2 cellular contexts compared by ENCODE assay signal in the genomic region with DNA sequence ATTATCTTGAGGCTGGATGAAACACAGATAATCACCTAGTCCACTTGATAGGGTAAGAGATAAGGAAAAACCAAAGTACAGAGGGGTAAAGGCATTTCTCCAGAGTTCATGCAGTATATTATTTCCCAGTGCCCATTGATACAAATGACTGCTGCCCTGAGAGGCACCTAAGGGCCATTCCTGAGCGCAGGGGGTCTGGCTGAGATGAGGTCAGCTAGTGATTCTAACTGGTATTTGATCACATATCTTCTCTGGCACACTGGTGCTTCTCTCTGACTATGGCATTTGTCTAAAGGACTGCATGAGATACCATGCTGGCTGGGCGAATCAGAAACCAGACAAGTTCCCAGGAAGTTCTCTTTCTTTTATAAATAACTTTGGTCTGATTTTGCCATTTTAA.
TF ChIP-seq lines count a peak whose summit lies in the region.

No MANE protein-coding gene starts in this region.

TF ChIP-seq in IMR-90, 13 proteins besides CTCF, POLR2A, EP300 and RAD21:
- no peak for TF ChIP-seq FOS (IDR thresholded peaks at IDR 0.05; ENCODE audit: low read depth, low read length)
- TF ChIP-seq ELK1 (IDR thresholded peaks at IDR 0.05; ENCODE audit: borderline replicate concordance, low read depth, low read length) = no peak
- no peak for TF ChIP-seq CEBPB (IDR thresholded peaks at IDR 0.05; ENCODE audit: low read depth, low read length)
- TF ChIP-seq MXI1 (IDR thresholded peaks at IDR 0.05; ENCODE audit: borderline replicate concordance, low read depth, low read length) = no peak
- no peak for TF ChIP-seq RCOR1 (IDR thresholded peaks at IDR 0.05; ENCODE audit: insufficient replicate concordance, low read length)
- TF ChIP-seq, protein P1, sequence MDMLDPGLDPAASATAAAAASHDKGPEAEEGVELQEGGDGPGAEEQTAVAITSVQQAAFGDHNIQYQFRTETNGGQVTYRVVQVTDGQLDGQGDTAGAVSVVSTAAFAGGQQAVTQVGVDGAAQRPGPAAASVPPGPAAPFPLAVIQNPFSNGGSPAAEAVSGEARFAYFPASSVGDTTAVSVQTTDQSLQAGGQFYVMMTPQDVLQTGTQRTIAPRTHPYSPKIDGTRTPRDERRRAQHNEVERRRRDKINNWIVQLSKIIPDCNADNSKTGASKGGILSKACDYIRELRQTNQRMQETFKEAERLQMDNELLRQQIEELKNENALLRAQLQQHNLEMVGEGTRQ (IDR thresholded peaks at IDR 0.05; ENCODE audit: low read depth, low read length) = no peak
- TF ChIP-seq CHD1 (IDR thresholded peaks at IDR 0.05; ENCODE audit: low read depth, low read length) = no peak
- TF ChIP-seq MAFK (IDR thresholded peaks at IDR 0.05; ENCODE audit: low read depth, low read length) = no peak
- no peak for TF ChIP-seq SMC3 (IDR thresholded peaks at IDR 0.05; ENCODE audit: low read depth, low read length)
- no peak for TF ChIP-seq MAZ (IDR thresholded peaks at IDR 0.05; ENCODE audit: borderline replicate concordance, low read depth, low read length)
- TF ChIP-seq BHLHE40 (IDR thresholded peaks at IDR 0.05; ENCODE audit: low read depth, low read length) = no peak
- no peak for TF ChIP-seq RFX5 (IDR thresholded peaks at IDR 0.05; ENCODE audit: low read depth, low read length)
- TF ChIP-seq NFE2L2 (IDR thresholded peaks at IDR 0.05; ENCODE audit: low read depth, low read length) = no peak

TF ChIP-seq in HepG2, 621 proteins besides CTCF, POLR2A, EP300 and RAD21:
- TF ChIP-seq THRA (CRISPR knock-in tag; IDR thresholded peaks at IDR 0.05; ENCODE audit: borderline replicate concordance) (no peak), DNMT3B (CRISPR knock-in tag; conservative IDR thresholded peaks at IDR 0.05) (no peak), MED13 (CRISPR knock-in tag; IDR thresholded peaks at IDR 0.05) (no peak), SNAPC5 (CRISPR knock-in tag; IDR thresholded peaks at IDR 0.05; ENCODE audit: borderline replicate concordance) (no peak), WIZ (CRISPR knock-in tag; IDR thresholded peaks at IDR 0.05) (no peak)
